ENCODE assay signal across 1 cellular context in the genomic region with DNA sequence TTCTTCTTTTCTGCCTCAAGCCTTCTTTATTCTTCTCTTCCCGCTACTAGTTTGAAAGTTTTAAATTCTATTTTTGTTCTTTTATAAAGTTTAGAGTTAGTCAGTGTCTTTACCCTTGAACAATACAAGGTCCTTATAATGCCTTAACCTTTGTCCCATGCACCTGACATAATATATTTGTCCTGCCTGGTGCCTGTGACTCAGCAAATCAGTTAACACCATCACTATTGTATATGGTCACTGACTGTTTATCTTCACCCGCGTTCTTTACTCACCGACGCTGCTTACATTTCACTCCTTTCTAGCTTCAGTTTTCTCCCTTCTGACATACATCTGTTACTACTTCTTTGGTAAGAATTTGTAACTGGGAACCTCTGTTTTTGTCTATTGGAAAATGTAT.
TF ChIP-seq lines count a peak whose summit lies in the region.

No MANE protein-coding gene starts in this region.

TF ChIP-seq in H1, 55 proteins besides CTCF, POLR2A, EP300 and RAD21:
- peak; percentile 26; the same call in 1 of the 2 replicates for TF ChIP-seq MAFK (IDR thresholded peaks at IDR 0.05; ENCODE audit: low read depth, low read length)
- TF ChIP-seq HDAC2 (IDR thresholded peaks at IDR 0.05; ENCODE audit: borderline replicate concordance in 1 of 2, low read depth in 2 of 2, low read length in 2 of 2) = no peak
